In the genomic region with DNA sequence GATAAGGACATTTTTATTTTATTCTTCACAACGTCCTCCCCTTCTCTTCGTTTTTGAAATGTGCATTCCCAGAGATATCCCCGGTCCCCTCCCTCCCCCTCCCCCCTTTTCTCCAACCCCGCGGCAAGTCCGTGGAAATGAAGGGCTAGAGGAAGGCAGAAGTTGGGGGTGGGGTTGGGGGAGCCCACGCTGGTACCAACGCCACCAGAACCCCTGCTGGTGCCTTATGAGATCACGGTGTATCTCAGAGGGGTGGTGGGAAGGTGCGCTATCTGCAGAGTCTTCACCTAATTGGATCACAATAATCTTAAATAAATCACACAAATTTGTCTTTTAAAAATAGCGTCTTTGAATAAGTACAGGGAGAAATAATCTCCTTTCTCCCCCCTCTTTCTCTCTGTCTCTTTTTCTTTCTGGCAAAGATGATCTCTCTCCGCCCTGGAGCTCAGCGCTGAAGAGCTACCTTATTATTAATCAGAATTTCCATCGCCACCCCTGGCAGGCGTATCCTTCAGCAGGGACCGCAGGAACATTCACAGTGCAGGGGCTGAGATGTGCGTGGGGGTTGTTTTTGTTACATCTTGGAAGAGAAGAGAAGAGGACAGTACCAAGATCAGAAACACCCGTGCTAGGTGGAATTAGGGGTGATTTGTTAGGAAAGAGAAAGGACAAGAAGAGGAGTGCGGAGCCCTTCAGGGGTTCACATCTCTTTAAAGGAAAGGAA, we compare ENCODE assay signal across 14 cellular contexts. TPM values are rescaled to one million over a fixed set of nuclear protein-coding genes. Genes with fewer than 3 reads are reported as not detected.
DNase-seq lines count a peak whose midpoint lies in the region; ATAC-seq and TF ChIP-seq lines count a peak whose summit lies in the region.
"Had no signal": no experiment of that assay in that cellular context is flagged by ENCODE, and none has a peak within 500 bp of the region (broad histone marks: within the 10 kb centered on the region; RNA-seq: fewer than 3 reads in every experiment).

No MANE protein-coding gene starts in this region.

- in situ Hi-C loops in mammary epithelial cell (cut with MboI; ENCODE audit: low sequenced_read_pairs in 2 of 2) = no loop called here
- in situ Hi-C loops in astrocyte of the cerebellum (cut with HindIII; ENCODE audit: low sequenced_read_pairs) = no loop called here

- ATAC-seq in HG03039 (IDR thresholded peaks at IDR 0.05; ENCODE audit: unreplicated experiment) = no peak

- no peaks in the 10 kb centered on the region for H3K9me3 ChIP-seq in breast epithelium
- no peaks in the 10 kb centered on the region for H3K9me3 ChIP-seq in mammary epithelial cell (replicated peaks; ENCODE audit: insufficient read depth, low read length)
- no peaks in the 10 kb centered on the region for H3K9me3 ChIP-seq in effector memory CD4-positive, alpha-beta T cell (ENCODE audit: control insufficient read depth, low read length)
- H3K9me3 ChIP-seq: SJSA1, thyroid gland had no signal

- H3K4me1 ChIP-seq in breast epithelium (peaks cover 0 to 5% of the 10 kb centered on the region in 2 donors), mammary epithelial cell (ENCODE audit: insufficient read depth, low read length) (no peaks in the 10 kb centered on the region), urinary bladder (ENCODE audit: insufficient read depth) (no peaks in the 10 kb centered on the region)
- no peaks in the 10 kb centered on the region for H3K4me1 ChIP-seq in effector memory CD4-positive, alpha-beta T cell (ENCODE audit: control insufficient read depth, insufficient read depth, low read length, poor library complexity, severe bottlenecking)
- H3K4me1 ChIP-seq: SJSA1 had no signal

- WGBS in mammary epithelial cell (ENCODE audit: low coverage, missing lambda C conversion rate) = 32% methylated on average over 7 of the region's 19 CpGs
- WGBS in urinary bladder = 23% methylated on average over 19 of the region's 19 CpGs

- peaks cover 6% of the 10 kb centered on the region for H3K4me1 Mint-ChIP-seq in nephron

- no peaks in the 10 kb centered on the region for H3K36me3 Mint-ChIP-seq in nephron (ENCODE audit: low read depth)

- no peaks in the 10 kb centered on the region for H3K36me3 ChIP-seq in breast epithelium
- H3K36me3 ChIP-seq in mammary epithelial cell (ENCODE audit: insufficient read depth, low read length) = no peaks in the 10 kb centered on the region
- no peaks in the 10 kb centered on the region for H3K36me3 ChIP-seq in urinary bladder (ENCODE audit: insufficient read depth)
- no peaks in the 10 kb centered on the region for H3K36me3 ChIP-seq in effector memory CD4-positive, alpha-beta T cell (ENCODE audit: control insufficient read depth, insufficient read depth, low read length)
- H3K36me3 ChIP-seq: SJSA1, thyroid gland had no signal

- H3K27ac Mint-ChIP-seq in nephron = no peak overlapping the region
- H3K27ac Mint-ChIP-seq: activated naive CD4-positive, alpha-beta T cell treated with anti-CD3 and anti-CD28 coated beads, Interleukin-2, amount 10 ng/mL, durations not matched to agents 7 days and 5 days had no signal

- no peak for TF ChIP-seq POLR2A in breast epithelium (IDR thresholded peaks at IDR 0.05)

- no peak overlapping the region for H3K9ac ChIP-seq in mammary epithelial cell (ENCODE audit: insufficient read depth, low read length)

- no peaks in the 10 kb centered on the region for H3K79me2 ChIP-seq in mammary epithelial cell (ENCODE audit: insufficient read depth, low read length)

- no peaks in the 10 kb centered on the region for H3K9me3 Mint-ChIP-seq in nephron
- H3K9me3 Mint-ChIP-seq: activated naive CD4-positive, alpha-beta T cell treated with anti-CD3 and anti-CD28 coated beads, Interleukin-2, amount 10 ng/mL, durations not matched to agents 7 days and 5 days had no signal

- H3K27me3 ChIP-seq in breast epithelium = peaks cover 6 to 49% of the 10 kb centered on the region in 2 donors
- peaks cover 26% of the 10 kb centered on the region for H3K27me3 ChIP-seq in mammary epithelial cell (ENCODE audit: insufficient read depth, low read length)
- peaks cover 4% of the 10 kb centered on the region for H3K27me3 ChIP-seq in effector memory CD4-positive, alpha-beta T cell (replicated peaks; ENCODE audit: control insufficient read depth, insufficient read depth, low read length, poor library complexity, severe bottlenecking)
- H3K27me3 ChIP-seq: thyroid gland had no signal

- no TSS peak for BruUV-seq in mammary epithelial cell (replicated peaks; lab: Mats Ljungman, UMichigan)

- H3K27ac ChIP-seq in breast epithelium = no peak overlapping the region
- no peak overlapping the region for H3K27ac ChIP-seq in mammary epithelial cell (ENCODE audit: insufficient read depth, low read depth, low read length)
- no peak overlapping the region for H3K27ac ChIP-seq in urinary bladder (ENCODE audit: low read depth)
- H3K27ac ChIP-seq in effector memory CD4-positive, alpha-beta T cell (ENCODE audit: insufficient read depth, low read length, poor library complexity, severe bottlenecking) = no peak overlapping the region
- H3K27ac ChIP-seq: HL-60, SJSA1, thyroid gland had no signal

- dilution Hi-C loops in mammary epithelial cell (cut with HindIII; ENCODE audit: low sequenced_read_pairs) = no loop called here

- intact Hi-C loops in breast epithelium (cut with DNase I; ENCODE audit: low total_unique reads) = no loop called here
- intact Hi-C loops in mammary epithelial cell (cut with micrococcal nuclease) = no loop called here

- H3K4me2 ChIP-seq in mammary epithelial cell (ENCODE audit: insufficient read depth, low read depth, low read length) = no peak overlapping the region

- no peak overlapping the region for H2AFZ ChIP-seq in mammary epithelial cell (ENCODE audit: low read depth, low read length)

- CTCF ChIA-PET in mammary epithelial cell (lab: Charles Lee; ENCODE audit: low non-redundant PET) = no interaction called here

- H3K4me3 ChIP-seq in breast epithelium = peak overlapping the region in 2 of 3 donors; percentile 41 to 67
- no peak overlapping the region for H3K4me3 ChIP-seq in mammary epithelial cell (replicated peaks in 1 of 3; ENCODE audit: insufficient read depth in 1 of 3, low read depth in 2 of 3, low read length in 3 of 3)
- H3K4me3 ChIP-seq in astrocyte of the cerebellum (ENCODE audit: low read depth, low read length) = peak overlapping the region; percentile 53
- peak overlapping the region; percentile 33 for H3K4me3 ChIP-seq in urinary bladder (ENCODE audit: low read depth, low read length)
- no peak overlapping the region for H3K4me3 ChIP-seq in effector memory CD4-positive, alpha-beta T cell (ENCODE audit: insufficient read depth, low read depth, low read length, poor library complexity, severe bottlenecking)
- H3K4me3 ChIP-seq: SJSA1, thyroid gland had no signal

- H4K20me1 ChIP-seq in mammary epithelial cell (ENCODE audit: insufficient read depth, low read length) = no peaks in the 10 kb centered on the region

- H3K4me3 Mint-ChIP-seq in nephron = peak overlapping the region; percentile 68 to 76 (median 73)
- H3K4me3 Mint-ChIP-seq: activated naive CD4-positive, alpha-beta T cell treated with anti-CD3 and anti-CD28 coated beads, Interleukin-2, amount 10 ng/mL, durations not matched to agents 7 days and 5 days had no signal

- no peak for TF ChIP-seq CTCF in breast epithelium (IDR thresholded peaks at IDR 0.05)
- no peak for TF ChIP-seq CTCF in mammary epithelial cell (conservative IDR thresholded peaks at IDR 0.05 in 1 of 2, IDR thresholded peaks at IDR 0.05 in 1 of 2; ENCODE audit: extremely low read depth in 1 of 2, insufficient read depth in 1 of 2, low read depth in 1 of 2, low read length in 2 of 2)
- TF ChIP-seq CTCF in astrocyte of the cerebellum (IDR thresholded peaks at IDR 0.05; ENCODE audit: low read depth, low read length, missing control alignments) = no peak
- no peak for TF ChIP-seq CTCF in nephron (IDR thresholded peaks at IDR 0.05; ENCODE audit: unreplicated experiment in 3 of 3)

- DNase-seq in breast epithelium (ENCODE audit: low spot score in 2 of 2) (no peak), mammary epithelial cell (no peak), astrocyte of the cerebellum (ENCODE audit: low read depth) (no peak)
- DNase-seq in stimulated activated CD4-positive, alpha-beta T cell treated with anti-CD3 and anti-CD28 coated beads, Interleukin-2, amount 100 ng/mL, for 48 hours = no peak
- DNase-seq in effector memory CD4-positive, alpha-beta T cell = no peak
- DNase-seq: activated CD4-positive, alpha-beta T cell treated with anti-CD3 and anti-CD28 coated beads, Interleukin-2, amount 50 U/mL, for 4 hours; activated naive CD4-positive, alpha-beta T cell treated with anti-CD3 and anti-CD28 coated beads, Interleukin-2, amount 10 ng/mL, durations not matched to agents 7 days and 5 days; MV-4-11 had no signal

- peaks cover 90% of the 10 kb centered on the region for H3K27me3 Mint-ChIP-seq in nephron (ENCODE audit: low read depth)

RNA-seq across cellular contexts. Expression of a gene that starts 0.9 kb away (rescaled TPM):
- not detected for total RNA-seq in breast epithelium
- total RNA-seq in mammary epithelial cell = not detected
- polyA plus RNA-seq in mammary epithelial cell = not detected
- not detected for polyA minus RNA-seq in mammary epithelial cell
- 2.1 TPM for total RNA-seq in urinary bladder
- 0.10 TPM for polyA plus RNA-seq in urinary bladder
- total RNA-seq: SJSA1, thyroid gland had no signal

Comparison
In these comparisons a context has a peak if more than half of its experiments do, and no peak if none do; other contexts are left out.
1. H3K4me3 ChIP-seq: peak in breast epithelium (2 of 3), astrocyte of the cerebellum (single experiment) and urinary bladder (single experiment); none in mammary epithelial cell (0 of 3) and effector memory CD4-positive, alpha-beta T cell (single experiment).